In genomic region chr7:75596727-75597614, GRCh38 we compare ENCODE assay signal across 10 cellular contexts.
DNase-seq lines count a peak whose midpoint lies in the region; ATAC-seq lines count a peak whose summit lies in the region.
"Had no signal": no experiment of that assay in that cellular context is flagged by ENCODE, and none has a peak within 500 bp of the region (broad histone marks: within the 10 kb centered on the region; RNA-seq: fewer than 3 reads in every experiment).

No MANE protein-coding gene starts in this region.

- no peak overlapping the region for H3K4me3 Mint-ChIP-seq in activated naive CD8-positive, alpha-beta T cell treated with anti-CD3 and anti-CD28 coated beads for 36 hours
- H3K4me3 Mint-ChIP-seq: memory B cell had no signal

- no peaks in the 10 kb centered on the region for H3K9me3 Mint-ChIP-seq in activated naive CD8-positive, alpha-beta T cell treated with anti-CD3 and anti-CD28 coated beads for 36 hours
- H3K9me3 Mint-ChIP-seq: memory B cell had no signal

- no peaks in the 10 kb centered on the region for H3K27me3 Mint-ChIP-seq in activated naive CD8-positive, alpha-beta T cell treated with anti-CD3 and anti-CD28 coated beads for 36 hours

- no peak overlapping the region for H3K27ac Mint-ChIP-seq in activated naive CD8-positive, alpha-beta T cell treated with anti-CD3 and anti-CD28 coated beads for 36 hours
- H3K27ac Mint-ChIP-seq: memory B cell had no signal

- no peaks in the 10 kb centered on the region for H3K36me3 Mint-ChIP-seq in activated naive CD8-positive, alpha-beta T cell treated with anti-CD3 and anti-CD28 coated beads for 36 hours

- H3K4me1 Mint-ChIP-seq in activated naive CD8-positive, alpha-beta T cell treated with anti-CD3 and anti-CD28 coated beads for 36 hours, result peaks cover 13% of the 10 kb centered on the region

- DNase-seq in activated naive CD8-positive, alpha-beta T cell treated with anti-CD3 and anti-CD28 coated beads for 36 hours, result peak; percentile 8
- DNase-seq in non-pigmented ciliary epithelial cell (ENCODE audit: low read depth) (peak; percentile 6), Ammon's horn (ENCODE audit: low spot score) (no peak)
- DNase-seq: NCI-H1417, SHP77 treated with DMSO at 0.1 percent for 48 hours had no signal

- ATAC-seq in GM18511 (IDR thresholded peaks at IDR 0.05; ENCODE audit: unreplicated experiment) (peak; percentile 69), HG03175 (IDR thresholded peaks at IDR 0.05; ENCODE audit: unreplicated experiment) (peak; percentile 49), GM21786 (IDR thresholded peaks at IDR 0.05; ENCODE audit: unreplicated experiment) (no peak), HG02970 (IDR thresholded peaks at IDR 0.05; ENCODE audit: low FRiP score, unreplicated experiment) (no peak)

Comparison
In these comparisons a context has a peak if more than half of its experiments do, and no peak if none do; other contexts are left out.
1. ATAC-seq: peak in GM18511 (single experiment) and HG03175 (single experiment); none in GM21786 (single experiment) and HG02970 (single experiment).